ENCODE assay signal across 12 cellular contexts in genomic region chr20:41174373-41174772, GRCh38. TPM values are rescaled to one million over a fixed set of nuclear protein-coding genes. Genes with fewer than 3 reads are reported as not detected.
A peak's percentile ranks its signal among the peaks of the same experiment; 100 is the strongest.
DNase-seq lines count a peak whose midpoint lies in the region; ATAC-seq, FAIRE-seq and TF ChIP-seq lines count a peak whose summit lies in the region.
"Had no signal": no experiment of that assay in that cellular context is flagged by ENCODE, and none has a peak within 500 bp of the region (broad histone marks: within the 10 kb centered on the region; RNA-seq: fewer than 3 reads in every experiment).

No MANE protein-coding gene starts in this region.

- FAIRE-seq in HepG2 (lab: Jason Lieb, UNC), result no peak
- FAIRE-seq: RCC 7860 had no signal

- POLR2A ChIA-PET in activated CD4-positive, alpha-beta T cell treated with anti-CD3 and anti-CD28 coated beads, Interleukin-2, amount 10 ng/mL, durations not matched to agents 7 days and 5 days (lab: Charles Lee), result no interaction called here
- POLR2A ChIA-PET in activated CD8-positive, alpha-beta T cell treated with anti-CD3 and anti-CD28 coated beads for 36 hours (lab: Charles Lee), result no interaction called here
- POLR2A ChIA-PET in HepG2 (lab: Yijun Ruan, JAX), result no interaction called here

- TF ChIP-seq RAD21 in HepG2 (CRISPR knock-in tag; IDR thresholded peaks at IDR 0.05), result no peak

- ATAC-seq in activated CD8-positive, alpha-beta T cell treated with anti-CD3 and anti-CD28 coated beads for 36 hours, result no peak
- ATAC-seq in right cardiac atrium, result no peak
- no peak for ATAC-seq in HepG2
- ATAC-seq: body of pancreas had no signal

- DNase-seq in activated CD4-positive, alpha-beta T cell treated with anti-CD3 and anti-CD28 coated beads, Interleukin-2, amount 10 ng/mL, durations not matched to agents 7 days and 5 days, result no peak
- DNase-seq in activated CD4-positive, alpha-beta T cell treated with anti-CD3 and anti-CD28 coated beads for 48 hours, result no peak
- DNase-seq in activated CD8-positive, alpha-beta T cell treated with anti-CD3 and anti-CD28 coated beads for 36 hours, result no peak
- DNase-seq in right cardiac atrium, result peak in 1 of 3 donors; percentile 51
- no peak for DNase-seq in stomach
- DNase-seq in GM13976 (ENCODE audit: low spot score), result no peak
- DNase-seq in NCI-H1092 treated with DMSO at 0.1 percent for 48 hours (lab: John Stamatoyannopoulos, UW), result no peak
- no peak for DNase-seq in HepG2 (ENCODE audit: low spot score)
- DNase-seq: stimulated activated naive B cell treated with anti-CD40 and anti-IgM and Interleukin-4, amounts not matched to agents 10 μg/mL and 1 μg/mL and 100 μg/mL, for 72 hours had no signal

- no TSS peak for BruUV-seq in HepG2 (replicated peaks; lab: Mats Ljungman, UMichigan)

- no peak overlapping the region for H3K4me2 ChIP-seq in HepG2 (ENCODE audit: low read depth, low read length)
- H3K4me2 ChIP-seq: KMS-11 had no signal

- intact Hi-C loops in activated CD8-positive, alpha-beta T cell treated with anti-CD3 and anti-CD28 coated beads for 36 hours (cut with micrococcal nuclease), result loop anchor here (10.0 kb wide), 1 partner anchor 50 kb away; no protein-coding TSS in a partner anchor
- intact Hi-C loops in right cardiac atrium (cut with DNase I) (loop anchor here in 3 of 4 donors (2.0 to 10.0 kb wide), 5 partner anchors 56 to 240 kb away; partner anchors contain the start of gene LPIN3 (in 1 of the 3)), stomach (cut with DNase I; ENCODE audit: low total_unique reads) (loop anchor here (5.0 to 10.0 kb wide), 2 partner anchors 50 to 168 kb away; partner anchors contain the start of gene LPIN3), HepG2 (cut with micrococcal nuclease; ENCODE audit: unreplicated experiment) (no loop called here)

- H3K9me3 Mint-ChIP-seq in activated CD4-positive, alpha-beta T cell treated with anti-CD3 and anti-CD28 coated beads, Interleukin-2, amount 10 ng/mL, durations not matched to agents 7 days and 5 days, result no peaks in the 10 kb centered on the region
- H3K9me3 Mint-ChIP-seq in activated CD8-positive, alpha-beta T cell treated with anti-CD3 and anti-CD28 coated beads for 36 hours, result no peaks in the 10 kb centered on the region
- H3K9me3 Mint-ChIP-seq: stimulated activated naive B cell treated with anti-CD40 and anti-IgM and Interleukin-4, amounts not matched to agents 10 μg/mL and 1 μg/mL and 100 μg/mL, for 72 hours had no signal

- no peak overlapping the region for H3K4me3 ChIP-seq in right cardiac atrium (ENCODE audit: low read length)
- no peak overlapping the region for H3K4me3 ChIP-seq in stomach
- no peak overlapping the region for H3K4me3 ChIP-seq in HepG2 (replicated peaks in 1 of 3; ENCODE audit: insufficient read depth in 1 of 3, low read depth in 2 of 3, low read length in 3 of 3)
- H3K4me3 ChIP-seq: body of pancreas had no signal

- 94% methylated on average over 10 of the region's 10 CpGs for WGBS in right cardiac atrium
- 92 to 97% (median 96%) methylated on average over 7 to 10 of the region's 10 CpGs for WGBS in stomach, 5 donors
- over 99% methylated on average over 10 of the region's 10 CpGs for WGBS in HepG2 (ENCODE audit: low lambda C conversion rate)

- in situ Hi-C loops in GM13976 (cut with MboI; ENCODE audit: low sequenced_read_pairs, unreplicated experiment), result loop anchor here (5.0 kb wide), 1 partner anchor 163 kb away; no protein-coding TSS in a partner anchor
- in situ Hi-C loops in HepG2 (cut with HindIII; ENCODE audit: extremely low pct_ligation_motif_present, low pct_unique_long_range_greater_than_20kb), result loop anchor here (5.0 kb wide), 1 partner anchor 168 kb away; the partner anchor contains the start of gene LPIN3

- H4K20me1 ChIP-seq in HepG2 (ENCODE audit: insufficient read depth, low read length), result peaks cover 10% of the 10 kb centered on the region; the same call in 1 of the 2 replicates

- no peak for TF ChIP-seq CTCF in activated CD8-positive, alpha-beta T cell treated with anti-CD3 and anti-CD28 coated beads for 36 hours (IDR thresholded peaks at IDR 0.05)
- no peak for TF ChIP-seq CTCF in stomach (IDR thresholded peaks at IDR 0.05)
- no peak for TF ChIP-seq CTCF in GM13976 (IDR thresholded peaks at IDR 0.05; ENCODE audit: borderline replicate concordance, control extremely low read depth, extremely low read depth, insufficient read depth, missing control alignments)
- no peak for TF ChIP-seq CTCF in HepG2 (CRISPR knock-in tag; IDR thresholded peaks at IDR 0.05)

- CTCF ChIA-PET in activated CD4-positive, alpha-beta T cell treated with anti-CD3 and anti-CD28 coated beads, Interleukin-2, amount 10 ng/mL, durations not matched to agents 7 days and 5 days (lab: Charles Lee), result interaction anchor here (2.2 to 2.7 kb wide), 2 partner anchors 17 to 206 kb away, joined by 6 to 13 read pairs; no protein-coding TSS in a partner anchor
- CTCF ChIA-PET in activated CD8-positive, alpha-beta T cell treated with anti-CD3 and anti-CD28 coated beads for 36 hours (lab: Charles Lee), result interaction anchor here (5.4 kb wide), 1 partner anchor 58 kb away, joined by 29 read pairs; no protein-coding TSS in a partner anchor
- CTCF ChIA-PET in HepG2 (lab: Yijun Ruan, JAX; ENCODE audit: low intra/inter-chr PET ratio, low total read pairs), result interaction anchor here (2.0 to 3.4 kb wide), 2 partner anchors 39 to 165 kb away, joined by 13 to 76 read pairs; partner anchors contain the start of gene LPIN3

- peak overlapping the region; percentile 26 for H3K27ac ChIP-seq in right cardiac atrium (ENCODE audit: low read length)
- H3K27ac ChIP-seq in stomach, result peak overlapping the region in 4 of 5 donors; percentile 41 to 84 (median 66)
- no peak overlapping the region for H3K27ac ChIP-seq in HepG2 (ENCODE audit: extremely low read length, insufficient read depth, low read length)
- H3K27ac ChIP-seq: body of pancreas, KMS-11 had no signal

- H3K36me3 Mint-ChIP-seq in activated CD4-positive, alpha-beta T cell treated with anti-CD3 and anti-CD28 coated beads, Interleukin-2, amount 10 ng/mL, durations not matched to agents 7 days and 5 days (ENCODE audit: low read depth), result peaks cover 66% of the 10 kb centered on the region
- H3K36me3 Mint-ChIP-seq in activated CD8-positive, alpha-beta T cell treated with anti-CD3 and anti-CD28 coated beads for 36 hours (ENCODE audit: low read depth), result peaks cover 46% of the 10 kb centered on the region

- H3K4me1 Mint-ChIP-seq in activated CD4-positive, alpha-beta T cell treated with anti-CD3 and anti-CD28 coated beads, Interleukin-2, amount 10 ng/mL, durations not matched to agents 7 days and 5 days, result peaks cover 26% of the 10 kb centered on the region
- peaks cover 25% of the 10 kb centered on the region for H3K4me1 Mint-ChIP-seq in activated CD8-positive, alpha-beta T cell treated with anti-CD3 and anti-CD28 coated beads for 36 hours (ENCODE audit: low read depth)

- H3K27me3 Mint-ChIP-seq in activated CD4-positive, alpha-beta T cell treated with anti-CD3 and anti-CD28 coated beads, Interleukin-2, amount 10 ng/mL, durations not matched to agents 7 days and 5 days, result no peaks in the 10 kb centered on the region
- no peaks in the 10 kb centered on the region for H3K27me3 Mint-ChIP-seq in activated CD8-positive, alpha-beta T cell treated with anti-CD3 and anti-CD28 coated beads for 36 hours

- H3K27ac Mint-ChIP-seq in activated CD4-positive, alpha-beta T cell treated with anti-CD3 and anti-CD28 coated beads, Interleukin-2, amount 10 ng/mL, durations not matched to agents 7 days and 5 days, result peak overlapping the region; percentile 67
- peak overlapping the region; percentile 66 for H3K27ac Mint-ChIP-seq in activated CD8-positive, alpha-beta T cell treated with anti-CD3 and anti-CD28 coated beads for 36 hours

- TF ChIP-seq POLR2A in stomach (IDR thresholded peaks at IDR 0.05) (no peak), HepG2 (IDR thresholded peaks at IDR 0.05; ENCODE audit: insufficient read depth in 1 of 2, low read depth in 2 of 2, low read length in 2 of 2) (no peak)

- H3K79me2 ChIP-seq in HepG2 (ENCODE audit: insufficient read depth, low read length), result no peaks in the 10 kb centered on the region

- no peak overlapping the region for H3K4me3 Mint-ChIP-seq in activated CD4-positive, alpha-beta T cell treated with anti-CD3 and anti-CD28 coated beads, Interleukin-2, amount 10 ng/mL, durations not matched to agents 7 days and 5 days
- H3K4me3 Mint-ChIP-seq in activated CD8-positive, alpha-beta T cell treated with anti-CD3 and anti-CD28 coated beads for 36 hours, result no peak overlapping the region
- H3K4me3 Mint-ChIP-seq: stimulated activated naive B cell treated with anti-CD40 and anti-IgM and Interleukin-4, amounts not matched to agents 10 μg/mL and 1 μg/mL and 100 μg/mL, for 72 hours had no signal

- H3K9me3 ChIP-seq in right cardiac atrium (ENCODE audit: control insufficient read depth, low read length) (no peaks in the 10 kb centered on the region), stomach (no peaks in the 10 kb centered on the region), HepG2 (ENCODE audit: low read length) (no peaks in the 10 kb centered on the region)
- H3K9me3 ChIP-seq: body of pancreas had no signal

- H2AFZ ChIP-seq in HepG2 (ENCODE audit: low read length), result no peak overlapping the region

- H3K27me3 ChIP-seq in right cardiac atrium (ENCODE audit: control insufficient read depth, insufficient read depth) (no peaks in the 10 kb centered on the region), stomach (no peaks in the 10 kb centered on the region), HepG2 (ENCODE audit: control insufficient read depth in 1 of 2, insufficient read depth in 2 of 2, low read length in 2 of 2) (no peaks in the 10 kb centered on the region)
- H3K27me3 ChIP-seq: body of pancreas had no signal

- TF ChIP-seq EP300 in stomach (IDR thresholded peaks at IDR 0.05) (no peak), HepG2 (IDR thresholded peaks at IDR 0.05; ENCODE audit: low read depth in 2 of 2, low read length in 2 of 2) (no peak), HepG2 (CRISPR knock-in tag; IDR thresholded peaks at IDR 0.05; ENCODE audit: borderline replicate concordance) (no peak)

- no peak overlapping the region for H3K9ac ChIP-seq in HepG2 (ENCODE audit: insufficient read depth, low read depth, low read length)
- H3K9ac ChIP-seq: KMS-11 had no signal

- H3K4me1 ChIP-seq in right cardiac atrium (ENCODE audit: control insufficient read depth, insufficient read depth, low read length), result peaks cover 29% of the 10 kb centered on the region
- peaks cover 16 to 73% (median 58%) of the 10 kb centered on the region in 4 donors for H3K4me1 ChIP-seq in stomach
- H3K4me1 ChIP-seq in HepG2 (ENCODE audit: insufficient read depth, low read length), result no peaks in the 10 kb centered on the region

- peaks cover 32 to 77% (median 69%) of the 10 kb centered on the region in 4 donors for H3K36me3 ChIP-seq in stomach
- peaks cover 43 to 68% of the 10 kb centered on the region in 2 experiments for H3K36me3 ChIP-seq in HepG2 (replicated peaks in 1 of 2; ENCODE audit: control insufficient read depth in 1 of 2, insufficient read depth in 2 of 2, low read length in 2 of 2)

RNA-seq across cellular contexts. Expression of gene PLCG1, which starts 37.0 kb away (rescaled TPM):
- total RNA-seq in activated CD4-positive, alpha-beta T cell treated with anti-CD3 and anti-CD28 coated beads, Interleukin-2, amount 10 ng/mL, durations not matched to agents 7 days and 5 days, result 100 to 1,000 TPM; 395 to 443 TPM
- 100 to 1,000 TPM; 259 to 260 TPM for total RNA-seq in activated CD8-positive, alpha-beta T cell treated with anti-CD3 and anti-CD28 coated beads for 36 hours
- total RNA-seq in right cardiac atrium (10 to 100 TPM; 50.1 to 62.2 (median 58.3) TPM), stomach (100 to 1,000 TPM in 2 of 5 donors, 10 to 100 TPM in 3; 37.9 to 576 (median 86.1) TPM), HepG2 (2016; rRNA removed; fragmentation: Illumina TruSeq; extraction: Trizol) (53.1 and 85.3 TPM in 2 replicates)
- polyA plus RNA-seq in right cardiac atrium (45.6 TPM), stomach (10 to 100 TPM; 16.3 to 32.9 (median 17.5) TPM), HepG2 (2011; rRNA removed) (158 and 207 TPM in 2 replicates)
- total RNA-seq in HepG2 (2016; cell fraction: cytosol; rRNA removed; fragmentation: Illumina TruSeq; extraction: Trizol; ENCODE audit: low read depth), result 8.3 and 10.2 TPM in 2 replicates
- total RNA-seq in HepG2 (2016; cell fraction: insoluble cytoplasmic fraction; rRNA removed; fragmentation: Illumina TruSeq; extraction: Trizol), result 43.2 and 85.3 TPM in 2 replicates
- 23.6 and 25.9 TPM in 2 replicates for total RNA-seq in HepG2 (2016; cell fraction: membrane; rRNA removed; fragmentation: Illumina TruSeq; extraction: Trizol)
- 119 and 141 TPM in 2 replicates for total RNA-seq in HepG2 (2016; cell fraction: nucleus; rRNA removed; fragmentation: Illumina TruSeq; extraction: Trizol)
- 50.7 and 54.7 TPM in 2 replicates for polyA plus RNA-seq in HepG2 (2011; cell fraction: cytosol; rRNA removed)
- polyA plus RNA-seq in HepG2 (2011; cell fraction: nucleus; rRNA removed), result 1,608 and 1,708 TPM in 2 replicates
- polyA plus RNA-seq in HepG2 (2012), result 152 and 164 TPM in 2 replicates
- 3.6 and 4.0 TPM in 2 replicates for polyA plus RNA-seq in HepG2 (2016; cell fraction: cytosol; fragmentation: Illumina TruSeq; extraction: Trizol; ENCODE audit: low read depth)
- 54.2 and 61.1 TPM in 2 replicates for polyA plus RNA-seq in HepG2 (2016; cell fraction: insoluble cytoplasmic fraction; fragmentation: Illumina TruSeq; extraction: Trizol; ENCODE audit: low read depth)
- 12.4 and 12.5 TPM in 2 replicates for polyA plus RNA-seq in HepG2 (2016; cell fraction: membrane; fragmentation: Illumina TruSeq; extraction: Trizol; ENCODE audit: low read depth)
- 371 and 407 TPM in 2 replicates for polyA plus RNA-seq in HepG2 (2016; cell fraction: nucleus; fragmentation: Illumina TruSeq; extraction: Trizol; ENCODE audit: insufficient read depth, low read depth)
- polyA minus RNA-seq in HepG2 (2011; rRNA and poly(A)+ RNA removed; ENCODE audit: low replicate concordance), result 74.2 and 219 TPM in 2 replicates
- 77.9 and 95.1 TPM in 2 replicates for polyA minus RNA-seq in HepG2 (2011; cell fraction: cytosol; rRNA and poly(A)+ RNA removed)
- polyA minus RNA-seq in HepG2 (2011; cell fraction: nucleus; rRNA and poly(A)+ RNA removed), result 286 and 292 TPM in 2 replicates
